23 cellular contexts compared by ENCODE assay signal in genomic region chr11:47595967-47596366, GRCh38. TPM values are rescaled to one million over a fixed set of nuclear protein-coding genes. Genes with fewer than 3 reads are reported as not detected.
A peak's percentile ranks its signal among the peaks of the same experiment; 100 is the strongest.
DNase-seq lines count a peak whose midpoint lies in the region; ATAC-seq and TF ChIP-seq lines count a peak whose summit lies in the region.
"Had no signal": no experiment of that assay in that cellular context is flagged by ENCODE, and none has a peak within 500 bp of the region (broad histone marks: within the 10 kb centered on the region; RNA-seq: fewer than 3 reads in every experiment).

No MANE protein-coding gene starts in this region.

- peaks cover 0 to 33% (median 18%) of the 10 kb centered on the region in 6 donors for H3K4me1 ChIP-seq in spleen
- H3K4me1 ChIP-seq: BE2C had no signal

- peaks cover 44% of the 10 kb centered on the region for H3K27me3 Mint-ChIP-seq in activated naive CD8-positive, alpha-beta T cell treated with anti-CD3 and anti-CD28 coated beads, Interleukin-2, amount 10 ng/mL, durations not matched to agents 7 days and 5 days
- peaks cover 38% of the 10 kb centered on the region for H3K27me3 Mint-ChIP-seq in activated naive CD8-positive, alpha-beta T cell treated with anti-CD3 and anti-CD28 coated beads for 36 hours
- H3K27me3 Mint-ChIP-seq in glutamatergic neuron (ENCODE audit: unreplicated experiment) (peaks cover 23% of the 10 kb centered on the region), MCF 10A (ENCODE audit: insufficient read depth, unreplicated experiment) (peaks cover 34% of the 10 kb centered on the region)

- DNase-seq in activated naive CD8-positive, alpha-beta T cell treated with anti-CD3 and anti-CD28 coated beads, Interleukin-2, amount 10 ng/mL, durations not matched to agents 7 days and 5 days, result peak; percentile 2
- DNase-seq in activated naive CD8-positive, alpha-beta T cell treated with anti-CD3 and anti-CD28 coated beads for 36 hours, result no peak
- DNase-seq in glutamatergic neuron, result no peak
- peak; percentile 14 for DNase-seq in spleen
- DNase-seq in MCF 10A (ENCODE audit: unreplicated experiment), result no peak
- no peak for DNase-seq in ACHN
- DNase-seq: AML-193; BE2C; CD4-positive, alpha-beta T cell; CD8-positive, alpha-beta memory T cell; DMS 273 treated with DMSO at 0.1 percent for 48 hours; DMS79; EL; GDM1; H9; HFFc6 had no signal

- TF ChIP-seq CTCF in glutamatergic neuron (IDR thresholded peaks at IDR 0.05; ENCODE audit: partially characterized antibody, unreplicated experiment) (no peak), spleen (IDR thresholded peaks at IDR 0.05 in 8 of 11, conservative IDR thresholded peaks at IDR 0.05 in 3 of 11) (no peak), MCF 10A (IDR thresholded peaks at IDR 0.05; ENCODE audit: unreplicated experiment) (no peak)

- no peaks in the 10 kb centered on the region for H3K36me3 Mint-ChIP-seq in activated naive CD8-positive, alpha-beta T cell treated with anti-CD3 and anti-CD28 coated beads, Interleukin-2, amount 10 ng/mL, durations not matched to agents 7 days and 5 days
- H3K36me3 Mint-ChIP-seq in activated naive CD8-positive, alpha-beta T cell treated with anti-CD3 and anti-CD28 coated beads for 36 hours, result no peaks in the 10 kb centered on the region
- H3K36me3 Mint-ChIP-seq in glutamatergic neuron (ENCODE audit: unreplicated experiment) (no peaks in the 10 kb centered on the region), MCF 10A (ENCODE audit: insufficient read depth, unreplicated experiment) (no peaks in the 10 kb centered on the region)

- ATAC-seq in activated naive CD8-positive, alpha-beta T cell treated with anti-CD3 and anti-CD28 coated beads, Interleukin-2, amount 10 ng/mL, durations not matched to agents 7 days and 5 days (ENCODE audit: low read depth), result no peak
- ATAC-seq: GM12878, GM23338, HCT116 had no signal

- intact Hi-C loops in spleen (cut with DNase I; ENCODE audit: low total_unique reads), result no loop called here
- intact Hi-C loops in MCF 10A (cut with micrococcal nuclease), result no loop called here

- no peak overlapping the region for H3K4me3 ChIP-seq in spleen
- H3K4me3 ChIP-seq: BLaER1 treated with 17β-estradiol and CSF1 and Interleukin-3, amounts not matched to agents 10 nM and 100 nM; GM12878; GM23338 had no signal

- CTCF ChIA-PET in MCF 10A (lab: Yijun Ruan, JAX), result interaction anchor here (0.6 kb wide), 1 partner anchor 163 kb away, joined by 3 read pairs; no protein-coding TSS in a partner anchor

- TF ChIP-seq POLR2A in spleen (IDR thresholded peaks at IDR 0.05), result no peak

- no peak overlapping the region for H3K4me3 Mint-ChIP-seq in activated naive CD8-positive, alpha-beta T cell treated with anti-CD3 and anti-CD28 coated beads, Interleukin-2, amount 10 ng/mL, durations not matched to agents 7 days and 5 days
- H3K4me3 Mint-ChIP-seq in activated naive CD8-positive, alpha-beta T cell treated with anti-CD3 and anti-CD28 coated beads for 36 hours, result no peak overlapping the region
- H3K4me3 Mint-ChIP-seq in glutamatergic neuron (ENCODE audit: unreplicated experiment) (peak overlapping the region; percentile 8), MCF 10A (ENCODE audit: unreplicated experiment) (no peak overlapping the region)
- H3K4me3 Mint-ChIP-seq: CD14-positive monocyte; CD4-positive, alpha-beta T cell; CD8-positive, alpha-beta memory T cell; GM23338; H9; HFFc6 had no signal

- in situ Hi-C loops in ACHN (cut with HindIII; ENCODE audit: low pct_ligation_motif_present, low pct_unique_long_range_greater_than_20kb, low sequenced_read_pairs), result no loop called here

- H3K4me1 Mint-ChIP-seq in activated naive CD8-positive, alpha-beta T cell treated with anti-CD3 and anti-CD28 coated beads, Interleukin-2, amount 10 ng/mL, durations not matched to agents 7 days and 5 days, result peaks cover 13% of the 10 kb centered on the region
- H3K4me1 Mint-ChIP-seq in activated naive CD8-positive, alpha-beta T cell treated with anti-CD3 and anti-CD28 coated beads for 36 hours, result peaks cover 8% of the 10 kb centered on the region
- H3K4me1 Mint-ChIP-seq in glutamatergic neuron (ENCODE audit: low read depth, unreplicated experiment), result peaks cover 15% of the 10 kb centered on the region
- no peaks in the 10 kb centered on the region for H3K4me1 Mint-ChIP-seq in MCF 10A (ENCODE audit: insufficient read depth, unreplicated experiment)

- H3K27ac ChIP-seq in spleen, result no peak overlapping the region
- H3K27ac ChIP-seq: 22Rv1; BLaER1 treated with 17β-estradiol and CSF1 and Interleukin-3, amounts not matched to agents 10 nM and 100 nM had no signal

- no peaks in the 10 kb centered on the region for H3K36me3 ChIP-seq in spleen
- H3K36me3 ChIP-seq: BE2C; BLaER1 treated with 17β-estradiol and CSF1 and Interleukin-3, amounts not matched to agents 10 nM and 100 nM had no signal

- no peaks in the 10 kb centered on the region for H3K9me3 Mint-ChIP-seq in activated naive CD8-positive, alpha-beta T cell treated with anti-CD3 and anti-CD28 coated beads, Interleukin-2, amount 10 ng/mL, durations not matched to agents 7 days and 5 days
- H3K9me3 Mint-ChIP-seq in activated naive CD8-positive, alpha-beta T cell treated with anti-CD3 and anti-CD28 coated beads for 36 hours, result no peaks in the 10 kb centered on the region
- H3K9me3 Mint-ChIP-seq in glutamatergic neuron (ENCODE audit: unreplicated experiment) (no peaks in the 10 kb centered on the region), MCF 10A (ENCODE audit: unreplicated experiment) (no peaks in the 10 kb centered on the region)
- H3K9me3 Mint-ChIP-seq: CD4-positive, alpha-beta T cell; CD8-positive, alpha-beta memory T cell; GM23338; H9; HFFc6 had no signal

- WGBS in spleen, 5 donors, result 89 to 100% (median 97%) methylated on average over 1 of the region's 1 CpG

- no TSS peak for BruUV-seq in MCF 10A (replicated peaks; lab: Mats Ljungman, UMichigan)

- H3K27ac Mint-ChIP-seq in activated naive CD8-positive, alpha-beta T cell treated with anti-CD3 and anti-CD28 coated beads, Interleukin-2, amount 10 ng/mL, durations not matched to agents 7 days and 5 days, result no peak overlapping the region
- H3K27ac Mint-ChIP-seq in activated naive CD8-positive, alpha-beta T cell treated with anti-CD3 and anti-CD28 coated beads for 36 hours, result no peak overlapping the region
- H3K27ac Mint-ChIP-seq in glutamatergic neuron (ENCODE audit: unreplicated experiment) (no peak overlapping the region), MCF 10A (ENCODE audit: low read depth, unreplicated experiment) (no peak overlapping the region)
- H3K27ac Mint-ChIP-seq: CD4-positive, alpha-beta T cell; CD8-positive, alpha-beta memory T cell; GM23338; H9; HFFc6 had no signal

- H3K9me3 ChIP-seq in spleen, result no peaks in the 10 kb centered on the region
- H3K9me3 ChIP-seq: BE2C; BLaER1 treated with 17β-estradiol and CSF1 and Interleukin-3, amounts not matched to agents 10 nM and 100 nM had no signal

- POLR2A ChIA-PET in activated naive CD8-positive, alpha-beta T cell treated with anti-CD3 and anti-CD28 coated beads, Interleukin-2, amount 10 ng/mL, durations not matched to agents 7 days and 5 days (lab: Charles Lee), result no interaction called here
- POLR2A ChIA-PET in MCF 10A (lab: Yijun Ruan, JAX), result interaction anchor here (0.9 to 1.2 kb wide), 5 partner anchors 11 to 25 kb away, joined by 3 to 4 read pairs (median 3); partner anchors contain the start of genes KBTBD4 and NDUFS3

- peaks cover 0 to 41% (median 25%) of the 10 kb centered on the region in 7 donors for H3K27me3 ChIP-seq in spleen (replicated peaks in 1 of 7)

RNA-seq across cellular contexts. Expression of gene C1QTNF4, which starts 1.8 kb away (rescaled TPM):
- under 1 TPM; 0.43 to 0.47 TPM for total RNA-seq in activated naive CD8-positive, alpha-beta T cell treated with anti-CD3 and anti-CD28 coated beads, Interleukin-2, amount 10 ng/mL, durations not matched to agents 7 days and 5 days
- total RNA-seq in activated naive CD8-positive, alpha-beta T cell treated with anti-CD3 and anti-CD28 coated beads for 36 hours, result not detected
- total RNA-seq in glutamatergic neuron (ENCODE audit: unreplicated experiment), result 7.0 TPM
- total RNA-seq in spleen, result 1 to 10 TPM in 2 of 7 donors, under 1 TPM in 5; 0.41 to 2.5 (median 0.93) TPM
- polyA plus RNA-seq in spleen, result 1 to 10 TPM; 1.6 to 1.9 (median 1.8) TPM
- 0.42 TPM in 1 of 2 replicates, not detected in the other for total RNA-seq in MCF 10A (2022)
- total RNA-seq: H4, HFFc6 had no signal
- polyA plus RNA-seq: CD14-positive monocyte; CD8-positive, alpha-beta memory T cell; GM12878 had no signal

RNA-seq across cellular contexts. Expression of gene FAM180B, which starts 9.5 kb away (rescaled TPM):
- not detected for total RNA-seq in activated naive CD8-positive, alpha-beta T cell treated with anti-CD3 and anti-CD28 coated beads, Interleukin-2, amount 10 ng/mL, durations not matched to agents 7 days and 5 days
- total RNA-seq in activated naive CD8-positive, alpha-beta T cell treated with anti-CD3 and anti-CD28 coated beads for 36 hours, result not detected
- total RNA-seq in glutamatergic neuron (ENCODE audit: unreplicated experiment) (not detected), spleen (not detected), MCF 10A (2022) (not detected in 2 replicates)
- polyA plus RNA-seq in spleen, result under 1 TPM in 2 of 3 donors, not detected in 1; 0.07 to 0.22 TPM
- total RNA-seq: GM23338, H4, HFFc6 had no signal
- polyA plus RNA-seq: CD14-positive monocyte; CD8-positive, alpha-beta memory T cell; GM23338 had no signal

RNA-seq across cellular contexts. Expression of gene NDUFS3, which starts 17.1 kb away (rescaled TPM):
- 100 to 1,000 TPM; 105 to 108 TPM for total RNA-seq in activated naive CD8-positive, alpha-beta T cell treated with anti-CD3 and anti-CD28 coated beads, Interleukin-2, amount 10 ng/mL, durations not matched to agents 7 days and 5 days
- 100 to 1,000 TPM; 165 to 166 TPM for total RNA-seq in activated naive CD8-positive, alpha-beta T cell treated with anti-CD3 and anti-CD28 coated beads for 36 hours
- total RNA-seq in glutamatergic neuron (ENCODE audit: unreplicated experiment) (122 TPM), spleen (10 to 100 TPM; 53.1 to 76.7 (median 68.5) TPM), MCF 10A (2022) (117 and 120 TPM in 2 replicates)
- polyA plus RNA-seq in spleen, result 100 to 1,000 TPM; 122 to 141 (median 137) TPM

RNA-seq across cellular contexts. Expression of gene KBTBD4, which starts 17.2 kb away (rescaled TPM):
- total RNA-seq in activated naive CD8-positive, alpha-beta T cell treated with anti-CD3 and anti-CD28 coated beads, Interleukin-2, amount 10 ng/mL, durations not matched to agents 7 days and 5 days, result 10 to 100 TPM; 18.8 to 19.0 TPM
- total RNA-seq in activated naive CD8-positive, alpha-beta T cell treated with anti-CD3 and anti-CD28 coated beads for 36 hours, result 10 to 100 TPM; 19.5 to 20.0 TPM
- total RNA-seq in glutamatergic neuron (ENCODE audit: unreplicated experiment) (11.1 TPM), spleen (10 to 100 TPM; 14.3 to 22.4 (median 19.4) TPM), MCF 10A (2022) (8.4 and 12.6 TPM in 2 replicates)
- 10 to 100 TPM in 1 of 3 donors, 1 to 10 TPM in 2; 8.7 to 13.3 (median 9.7) TPM for polyA plus RNA-seq in spleen

RNA-seq across cellular contexts. Expression of gene PTPMT1, which starts 30.6 kb away (rescaled TPM):
- total RNA-seq in activated naive CD8-positive, alpha-beta T cell treated with anti-CD3 and anti-CD28 coated beads, Interleukin-2, amount 10 ng/mL, durations not matched to agents 7 days and 5 days, result 10 to 100 TPM; 37.9 to 39.3 TPM
- 10 to 100 TPM; 55.6 to 56.6 TPM for total RNA-seq in activated naive CD8-positive, alpha-beta T cell treated with anti-CD3 and anti-CD28 coated beads for 36 hours
- total RNA-seq in glutamatergic neuron (ENCODE audit: unreplicated experiment) (27.5 TPM), spleen (100 to 1,000 TPM in 1 of 7 donors, 10 to 100 TPM in 6; 26.1 to 101 (median 30.6) TPM), MCF 10A (2022) (44.6 and 49.0 TPM in 2 replicates)
- 10 to 100 TPM; 40.9 to 55.2 (median 47.4) TPM for polyA plus RNA-seq in spleen

Comparison
In these comparisons a context has a peak if more than half of its experiments do, and no peak if none do; other contexts are left out.
1. DNase-seq: peak in activated naive CD8-positive, alpha-beta T cell treated with anti-CD3 and anti-CD28 coated beads, Interleukin-2, amount 10 ng/mL, durations not matched to agents 7 days and 5 days (single experiment) and spleen (single experiment); none in activated naive CD8-positive, alpha-beta T cell treated with anti-CD3 and anti-CD28 coated beads for 36 hours (single experiment), glutamatergic neuron (single experiment), MCF 10A (single experiment) and ACHN (single experiment).